In genomic region chr17:47695664-47696376, GRCh38 we compare ENCODE assay signal across 9 cellular contexts. TPM values are rescaled to one million over a fixed set of nuclear protein-coding genes. Genes with fewer than 3 reads are reported as not detected.
DNase-seq lines count a peak whose midpoint lies in the region; ATAC-seq and TF ChIP-seq lines count a peak whose summit lies in the region.
"Had no signal": no experiment of that assay in that cellular context is flagged by ENCODE, and none has a peak within 500 bp of the region (broad histone marks: within the 10 kb centered on the region; RNA-seq: fewer than 3 reads in every experiment).

No MANE protein-coding gene starts in this region.

- H3K9me3 ChIP-seq in BLaER1 treated with 17β-estradiol and CSF1 and Interleukin-3, amounts not matched to agents 10 nM and 100 nM (replicated peaks in 1 of 11): no peaks in the 10 kb centered on the region
- no peaks in the 10 kb centered on the region for H3K9me3 ChIP-seq in neural cell (ENCODE audit: low read length)

- peak overlapping the region; percentile 91 to 100 (median 96) for H3K4me2 ChIP-seq in BLaER1 treated with 17β-estradiol and CSF1 and Interleukin-3, amounts not matched to agents 10 nM and 100 nM
- H3K4me2 ChIP-seq in neural cell (ENCODE audit: low read length): no peak overlapping the region

- no peaks in the 10 kb centered on the region for H3F3A ChIP-seq in neural cell (ENCODE audit: insufficient read depth, low read length, poor library complexity, severe bottlenecking)

- H4K20me1 ChIP-seq in BLaER1 treated with 17β-estradiol and CSF1 and Interleukin-3, amounts not matched to agents 10 nM and 100 nM: peaks cover 12 to 50% (median 37%) of the 10 kb centered on the region in 11 experiments; a peak in 20 of 22 replicates
- no peaks in the 10 kb centered on the region for H4K20me1 ChIP-seq in neural cell (ENCODE audit: insufficient read depth)

- no peaks in the 10 kb centered on the region for H3K9me2 ChIP-seq in neural cell (ENCODE audit: insufficient read depth, low read length)

- TF ChIP-seq RAD21 in neural cell (conservative IDR thresholded peaks at IDR 0.05): no peak

- peak overlapping the region; percentile 65 to 89 (median 76) for H3K4me3 ChIP-seq in BLaER1 treated with 17β-estradiol and CSF1 and Interleukin-3, amounts not matched to agents 10 nM and 100 nM
- H3K4me3 ChIP-seq in NB4 (ENCODE audit: low read depth, low read length) (peak overlapping the region; percentile 77), neural cell (ENCODE audit: low read length) (peak overlapping the region; percentile 82)

- peaks cover 6 to 34% (median 22%) of the 10 kb centered on the region in 11 experiments; a peak in 21 of 22 replicates for H3K36me3 ChIP-seq in BLaER1 treated with 17β-estradiol and CSF1 and Interleukin-3, amounts not matched to agents 10 nM and 100 nM
- H3K36me3 ChIP-seq in neural cell (ENCODE audit: insufficient read depth, low read length): no peaks in the 10 kb centered on the region

- peaks cover 17% of the 10 kb centered on the region for H3K36me3 Mint-ChIP-seq in endothelial cell (ENCODE audit: low read depth, unreplicated experiment)

- H3K27me3 ChIP-seq in BLaER1 treated with 17β-estradiol and CSF1 and Interleukin-3, amounts not matched to agents 10 nM and 100 nM: no peaks in the 10 kb centered on the region
- no peaks in the 10 kb centered on the region for H3K27me3 ChIP-seq in neural cell (ENCODE audit: insufficient read depth, low read depth, low read length)

- no peak for DNase-seq in NB4 (ENCODE audit: low read depth)
- DNase-seq in endothelial cell (ENCODE audit: low spot score): peak; percentile 50
- DNase-seq in putamen (ENCODE audit: low spot score): no peak

- ATAC-seq in HG03354 (IDR thresholded peaks at IDR 0.05; ENCODE audit: poor library complexity, severe bottlenecking, unreplicated experiment): no peak
- ATAC-seq in GM18502 (IDR thresholded peaks at IDR 0.05; ENCODE audit: poor library complexity, unreplicated experiment): no peak
- ATAC-seq in HG03139 (IDR thresholded peaks at IDR 0.05; ENCODE audit: unreplicated experiment): no peak

- no peak for TF ChIP-seq EP300 in neural cell (conservative IDR thresholded peaks at IDR 0.05; ENCODE audit: poor library complexity, severe bottlenecking)

- TF ChIP-seq CTCF in NB4 (IDR thresholded peaks at IDR 0.05; ENCODE audit: low read depth, low read length): no peak
- TF ChIP-seq CTCF in endothelial cell (IDR thresholded peaks at IDR 0.05; ENCODE audit: unreplicated experiment): no peak
- TF ChIP-seq CTCF in neural cell (IDR thresholded peaks at IDR 0.05; ENCODE audit: poor library complexity, severe bottlenecking): no peak

- H3K9me3 Mint-ChIP-seq in endothelial cell (ENCODE audit: unreplicated experiment): no peaks in the 10 kb centered on the region

- peaks cover 5% of the 10 kb centered on the region for H3K27me3 Mint-ChIP-seq in endothelial cell (ENCODE audit: unreplicated experiment)

- peaks cover 60 to 89% (median 84%) of the 10 kb centered on the region in 10 experiments for H3K4me1 ChIP-seq in BLaER1 treated with 17β-estradiol and CSF1 and Interleukin-3, amounts not matched to agents 10 nM and 100 nM

- H3K4me3 Mint-ChIP-seq in endothelial cell (ENCODE audit: unreplicated experiment): peak overlapping the region; percentile 96

- no peak overlapping the region for H2AFZ ChIP-seq in neural cell (ENCODE audit: low read depth, low read length)

- H3K4me1 Mint-ChIP-seq in endothelial cell (ENCODE audit: unreplicated experiment): peaks cover 46% of the 10 kb centered on the region

- peak overlapping the region; percentile 55 to 96 (median 93); a peak in 21 of 22 replicates for H3K27ac ChIP-seq in BLaER1 treated with 17β-estradiol and CSF1 and Interleukin-3, amounts not matched to agents 10 nM and 100 nM
- H3K27ac ChIP-seq in neural cell (ENCODE audit: low read length): no peak overlapping the region

- H3K9ac ChIP-seq in BLaER1 treated with 17β-estradiol and CSF1 and Interleukin-3, amounts not matched to agents 10 nM and 100 nM: peak overlapping the region; percentile 88 to 97 (median 93)
- H3K9ac ChIP-seq in neural cell (ENCODE audit: low read length): peak overlapping the region; percentile 80

- no peaks in the 10 kb centered on the region for H3K79me2 ChIP-seq in neural cell (replicated peaks; ENCODE audit: insufficient read depth, low read length)

- no peak for TF ChIP-seq POLR2A in NB4 (IDR thresholded peaks at IDR 0.05; ENCODE audit: extremely low read depth, insufficient read length)

- H3K27ac Mint-ChIP-seq in endothelial cell (ENCODE audit: unreplicated experiment): no peak overlapping the region

TF ChIP-seq in neural cell, 6 proteins besides CTCF, POLR2A, EP300 and RAD21:
- TF ChIP-seq POLR2AphosphoS5 (IDR thresholded peaks at IDR 0.05) (no peak), MXI1 (conservative IDR thresholded peaks at IDR 0.05; ENCODE audit: poor library complexity, severe bottlenecking) (no peak), SMC3 (conservative IDR thresholded peaks at IDR 0.05; ENCODE audit: poor library complexity) (no peak)
- TF ChIP-seq, protein P1, sequence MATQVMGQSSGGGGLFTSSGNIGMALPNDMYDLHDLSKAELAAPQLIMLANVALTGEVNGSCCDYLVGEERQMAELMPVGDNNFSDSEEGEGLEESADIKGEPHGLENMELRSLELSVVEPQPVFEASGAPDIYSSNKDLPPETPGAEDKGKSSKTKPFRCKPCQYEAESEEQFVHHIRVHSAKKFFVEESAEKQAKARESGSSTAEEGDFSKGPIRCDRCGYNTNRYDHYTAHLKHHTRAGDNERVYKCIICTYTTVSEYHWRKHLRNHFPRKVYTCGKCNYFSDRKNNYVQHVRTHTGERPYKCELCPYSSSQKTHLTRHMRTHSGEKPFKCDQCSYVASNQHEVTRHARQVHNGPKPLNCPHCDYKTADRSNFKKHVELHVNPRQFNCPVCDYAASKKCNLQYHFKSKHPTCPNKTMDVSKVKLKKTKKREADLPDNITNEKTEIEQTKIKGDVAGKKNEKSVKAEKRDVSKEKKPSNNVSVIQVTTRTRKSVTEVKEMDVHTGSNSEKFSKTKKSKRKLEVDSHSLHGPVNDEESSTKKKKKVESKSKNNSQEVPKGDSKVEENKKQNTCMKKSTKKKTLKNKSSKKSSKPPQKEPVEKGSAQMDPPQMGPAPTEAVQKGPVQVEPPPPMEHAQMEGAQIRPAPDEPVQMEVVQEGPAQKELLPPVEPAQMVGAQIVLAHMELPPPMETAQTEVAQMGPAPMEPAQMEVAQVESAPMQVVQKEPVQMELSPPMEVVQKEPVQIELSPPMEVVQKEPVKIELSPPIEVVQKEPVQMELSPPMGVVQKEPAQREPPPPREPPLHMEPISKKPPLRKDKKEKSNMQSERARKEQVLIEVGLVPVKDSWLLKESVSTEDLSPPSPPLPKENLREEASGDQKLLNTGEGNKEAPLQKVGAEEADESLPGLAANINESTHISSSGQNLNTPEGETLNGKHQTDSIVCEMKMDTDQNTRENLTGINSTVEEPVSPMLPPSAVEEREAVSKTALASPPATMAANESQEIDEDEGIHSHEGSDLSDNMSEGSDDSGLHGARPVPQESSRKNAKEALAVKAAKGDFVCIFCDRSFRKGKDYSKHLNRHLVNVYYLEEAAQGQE (IDR thresholded peaks at IDR 0.05; ENCODE audit: borderline replicate concordance): no peak

RNA-seq across cellular contexts. Expression of gene TBKBP1, which starts 1.9 kb away (rescaled TPM):
- 31.4 TPM for total RNA-seq in endothelial cell (ENCODE audit: unreplicated experiment)
- polyA plus RNA-seq in neural cell: 25.4 and 30.9 TPM in 2 replicates
- 20.8 and 29.2 TPM in 2 replicates for polyA minus RNA-seq in neural cell

RNA-seq across cellular contexts. Expression of gene TBX21, which starts 37.2 kb away (rescaled TPM):
- total RNA-seq in endothelial cell (ENCODE audit: unreplicated experiment): 0.21 TPM
- not detected in 2 replicates for polyA plus RNA-seq in neural cell
- not detected in 2 replicates for polyA minus RNA-seq in neural cell
- total RNA-seq: M059J had no signal

RNA-seq across cellular contexts. Expression of gene KPNB1, which starts 46.1 kb away (rescaled TPM):
- 376 TPM for total RNA-seq in endothelial cell (ENCODE audit: unreplicated experiment)
- 80.2 and 117 TPM in 2 replicates for polyA plus RNA-seq in neural cell
- polyA minus RNA-seq in neural cell: 156 and 192 TPM in 2 replicates
